In genomic region chr17:14308636-14308964, GRCh38 we compare ENCODE assay signal across 9 cellular contexts. TPM values are rescaled to one million over a fixed set of nuclear protein-coding genes. Genes with fewer than 3 reads are reported as not detected.
DNase-seq lines count a peak whose midpoint lies in the region; ATAC-seq and TF ChIP-seq lines count a peak whose summit lies in the region.
"Had no signal": no experiment of that assay in that cellular context is flagged by ENCODE, and none has a peak within 500 bp of the region (broad histone marks: within the 10 kb centered on the region; RNA-seq: fewer than 3 reads in every experiment).

No MANE protein-coding gene starts in this region.

- CTCF ChIA-PET in activated CD8-positive, alpha-beta T cell treated with anti-CD3 and anti-CD28 coated beads for 36 hours (lab: Charles Lee) = no interaction called here
- CTCF ChIA-PET in HEK293T (lab: Yijun Ruan, JAX) = interaction anchor here (1.1 to 1.3 kb wide), 2 partner anchors 9 to 13 kb away, joined by 3 read pairs; no protein-coding TSS in a partner anchor

- POLR2A ChIA-PET in activated CD8-positive, alpha-beta T cell treated with anti-CD3 and anti-CD28 coated beads for 36 hours (lab: Charles Lee) = interaction anchor here (0.7 to 1.9 kb wide), 6 partner anchors 8 to 139 kb away, joined by 3 to 7 read pairs (median 4); partner anchors contain the start of gene HS3ST3B1
- POLR2A ChIA-PET in HEK293T (lab: Yijun Ruan, JAX) = interaction anchor here (0.9 to 1.7 kb wide), 8 partner anchors 8 to 1291 kb away, joined by 4 to 16 read pairs (median 6); partner anchors contain the start of genes ELAC2 and HS3ST3B1

- H3K4me3 Mint-ChIP-seq in activated CD8-positive, alpha-beta T cell treated with anti-CD3 and anti-CD28 coated beads for 36 hours = peak overlapping the region; percentile 77

- TF ChIP-seq CTCF in activated CD8-positive, alpha-beta T cell treated with anti-CD3 and anti-CD28 coated beads for 36 hours (IDR thresholded peaks at IDR 0.05) = no peak
- TF ChIP-seq CTCF in hepatocyte (IDR thresholded peaks at IDR 0.05; ENCODE audit: poor library complexity) (no peak), sigmoid colon (IDR thresholded peaks at IDR 0.05) (no peak), tibial nerve (IDR thresholded peaks at IDR 0.05) (no peak)

- TF ChIP-seq EP300 in sigmoid colon (IDR thresholded peaks at IDR 0.05) (no peak), tibial nerve (IDR thresholded peaks at IDR 0.05) (no peak)

- H3K79me2 ChIP-seq in hepatocyte = no peaks in the 10 kb centered on the region

- H3K4me3 ChIP-seq in hepatocyte (peak overlapping the region; percentile 40), sigmoid colon (peak overlapping the region in 3 of 4 donors; percentile 36 to 52 (median 42)), tibial nerve (peak overlapping the region in 2 of 4 donors; percentile 46 to 51)

- H3K9me3 Mint-ChIP-seq in activated CD8-positive, alpha-beta T cell treated with anti-CD3 and anti-CD28 coated beads for 36 hours = no peaks in the 10 kb centered on the region

- H3K36me3 ChIP-seq in hepatocyte (replicated peaks; ENCODE audit: insufficient read depth, low read depth) (no peaks in the 10 kb centered on the region), sigmoid colon (no peaks in the 10 kb centered on the region), tibial nerve (no peaks in the 10 kb centered on the region)

- peak; percentile 28 for DNase-seq in H4 (ENCODE audit: low spot score)
- no peak for DNase-seq in activated CD8-positive, alpha-beta T cell treated with anti-CD3 and anti-CD28 coated beads for 36 hours
- no peak for DNase-seq in hepatocyte (ENCODE audit: low spot score)
- DNase-seq in sigmoid colon = no peak
- no peak for DNase-seq in tibial nerve (ENCODE audit: low spot score in 2 of 2)
- DNase-seq in HEK293T (ENCODE audit: extremely low spot score) = no peak
- no peak for DNase-seq in central memory CD4-positive, alpha-beta T cell
- DNase-seq: NCI-H446 treated with DMSO at 0.1 percent for 48 hours had no signal

- H3K36me3 Mint-ChIP-seq in activated CD8-positive, alpha-beta T cell treated with anti-CD3 and anti-CD28 coated beads for 36 hours (ENCODE audit: low read depth) = peaks cover 16% of the 10 kb centered on the region

- H3K27me3 Mint-ChIP-seq in activated CD8-positive, alpha-beta T cell treated with anti-CD3 and anti-CD28 coated beads for 36 hours = no peaks in the 10 kb centered on the region

- peaks cover 76% of the 10 kb centered on the region for H3K4me1 Mint-ChIP-seq in activated CD8-positive, alpha-beta T cell treated with anti-CD3 and anti-CD28 coated beads for 36 hours (ENCODE audit: low read depth)

- H3K27ac ChIP-seq in hepatocyte (peak overlapping the region; percentile 18), sigmoid colon (no peak overlapping the region), tibial nerve (no peak overlapping the region)

- no peak for ATAC-seq in activated CD8-positive, alpha-beta T cell treated with anti-CD3 and anti-CD28 coated beads for 36 hours
- ATAC-seq in GM19452 (IDR thresholded peaks at IDR 0.05; ENCODE audit: unreplicated experiment) = no peak

- peak overlapping the region; percentile 82 for H3K27ac Mint-ChIP-seq in activated CD8-positive, alpha-beta T cell treated with anti-CD3 and anti-CD28 coated beads for 36 hours

- no peaks in the 10 kb centered on the region for H3K9me2 ChIP-seq in hepatocyte (replicated peaks; ENCODE audit: insufficient read depth)

- H3K9me3 ChIP-seq in hepatocyte (ENCODE audit: low read depth) (no peaks in the 10 kb centered on the region), sigmoid colon (no peaks in the 10 kb centered on the region), tibial nerve (no peaks in the 10 kb centered on the region)

- 29% methylated on average over 4 of the region's 4 CpGs for WGBS in hepatocyte (ENCODE audit: low lambda C conversion rate, missing lambda C conversion rate)
- 56 to 60% methylated on average over 4 of the region's 4 CpGs for WGBS in sigmoid colon, 2 donors
- WGBS in tibial nerve, 2 donors = 31 to 34% methylated on average over 4 of the region's 4 CpGs

- intact Hi-C loops in activated CD8-positive, alpha-beta T cell treated with anti-CD3 and anti-CD28 coated beads for 36 hours (cut with micrococcal nuclease) = no loop called here
- intact Hi-C loops in sigmoid colon (cut with DNase I) = loop anchor here (10.0 kb wide), 1 partner anchor 1284 kb away; no protein-coding TSS in a partner anchor

- H2AFZ ChIP-seq in hepatocyte = peak overlapping the region; percentile 54

- peak overlapping the region; percentile 90 for H3K4me2 ChIP-seq in hepatocyte

- H4K20me1 ChIP-seq in hepatocyte (ENCODE audit: insufficient read depth, poor library complexity, severe bottlenecking) = no peaks in the 10 kb centered on the region

- H3K27me3 ChIP-seq in hepatocyte (peaks cover 37% of the 10 kb centered on the region), sigmoid colon (peaks cover 22 to 77% (median 54%) of the 10 kb centered on the region in 3 donors), tibial nerve (peaks cover 0 to 83% of the 10 kb centered on the region in 2 donors)

- H3K4me1 ChIP-seq in hepatocyte (ENCODE audit: insufficient read depth) (peaks cover 4% of the 10 kb centered on the region), sigmoid colon (peaks cover 0 to 23% (median 20%) of the 10 kb centered on the region in 4 donors), tibial nerve (peaks cover 0 to 31% (median 10%) of the 10 kb centered on the region in 4 donors)

- no peak for TF ChIP-seq POLR2A in sigmoid colon (IDR thresholded peaks at IDR 0.05)
- TF ChIP-seq POLR2A in tibial nerve (IDR thresholded peaks at IDR 0.05) = no peak

TF ChIP-seq in HEK293T, 16 proteins besides CTCF, POLR2A, EP300 and RAD21:
- TF ChIP-seq SUZ12 (IDR thresholded peaks at IDR 0.05) (no peak), L3MBTL2 (conservative IDR thresholded peaks at IDR 0.05) (no peak), SP1 (IDR thresholded peaks at IDR 0.05) (no peak), PKNOX1 (IDR thresholded peaks at IDR 0.05) (no peak), ZNF384 (IDR thresholded peaks at IDR 0.05) (no peak), LEF1 (IDR thresholded peaks at IDR 0.05; ENCODE audit: borderline replicate concordance) (no peak), ARNT (IDR thresholded peaks at IDR 0.05) (no peak), NFRKB (IDR thresholded peaks at IDR 0.05) (no peak), CTBP1 (IDR thresholded peaks at IDR 0.05; ENCODE audit: borderline replicate concordance) (no peak), BHLHE40 (IDR thresholded peaks at IDR 0.05; ENCODE audit: borderline replicate concordance) (no peak), FOXK2 (IDR thresholded peaks at IDR 0.05) (no peak), FOXM1 (IDR thresholded peaks at IDR 0.05; ENCODE audit: borderline replicate concordance) (no peak), TARDBP (IDR thresholded peaks at IDR 0.05) (no peak), HDGF (IDR thresholded peaks at IDR 0.05; ENCODE audit: borderline replicate concordance) (no peak), FOXA1 (IDR thresholded peaks at IDR 0.05) (no peak), ELF4 (IDR thresholded peaks at IDR 0.05) (no peak)

RNA-seq across cellular contexts. Expression of gene HS3ST3B1, which starts 7.7 kb away (rescaled TPM):
- 9.7 and 9.8 TPM in 2 replicates for total RNA-seq in H4 (2014; rRNA removed; shearing (Covaris generic))
- total RNA-seq in activated CD8-positive, alpha-beta T cell treated with anti-CD3 and anti-CD28 coated beads for 36 hours = 1 to 10 TPM; 4.9 to 5.1 TPM
- total RNA-seq in hepatocyte (5.8 TPM in 2 replicates), sigmoid colon (1 to 10 TPM in 3 of 4 donors, under 1 TPM in 1; 0.66 to 1.8 (median 1.1) TPM), tibial nerve (1 to 10 TPM in 2 of 4 donors, under 1 TPM in 2; 0.39 to 1.1 (median 0.97) TPM)
- polyA plus RNA-seq in hepatocyte (3.7 and 4.2 TPM in 2 replicates), sigmoid colon (1 to 10 TPM in 1 of 3 donors, under 1 TPM in 2; 0.46 to 3.0 (median 0.60) TPM)
